In genomic region chr9:129343697-129344375, GRCh38 we compare ENCODE assay signal across 10 cellular contexts.
A peak's percentile ranks its signal among the peaks of the same experiment; 100 is the strongest.
DNase-seq lines count a peak whose midpoint lies in the region; ATAC-seq and TF ChIP-seq lines count a peak whose summit lies in the region.
"Had no signal": no experiment of that assay in that cellular context is flagged by ENCODE, and none has a peak within 500 bp of the region (broad histone marks: within the 10 kb centered on the region; RNA-seq: fewer than 3 reads in every experiment).

No MANE protein-coding gene starts in this region.

- no peak for TF ChIP-seq RAD21 in SK-N-SH (IDR thresholded peaks at IDR 0.05; ENCODE audit: low read length)

- POLR2A ChIA-PET in SK-N-SH (lab: Yijun Ruan, JAX) = no interaction called here

- H2AFZ ChIP-seq in SK-N-SH (ENCODE audit: low read depth) = no peak overlapping the region

- H3K9me2 ChIP-seq in SK-N-SH = no peaks in the 10 kb centered on the region

- H3K9ac ChIP-seq in duodenal mucosa (ENCODE audit: low read depth in 1 of 2, low read length in 2 of 2) (no peak overlapping the region), SK-N-SH (no peak overlapping the region)

- no peaks in the 10 kb centered on the region for H3K36me3 ChIP-seq in duodenal mucosa (ENCODE audit: control insufficient read depth in 1 of 2, insufficient read depth in 2 of 2, low read length in 2 of 2)
- no peaks in the 10 kb centered on the region for H3K36me3 ChIP-seq in lower lobe of right lung
- no peaks in the 10 kb centered on the region for H3K36me3 ChIP-seq in suprapubic skin
- no peaks in the 10 kb centered on the region for H3K36me3 ChIP-seq in SK-N-SH (replicated peaks in 1 of 2; ENCODE audit: control insufficient read depth in 1 of 2, insufficient read depth in 2 of 2, low read length in 1 of 2)

- peak; percentile 92 for DNase-seq in NB4 (ENCODE audit: low read depth)
- DNase-seq in lower lobe of right lung = peak; percentile 91
- peak in 1 of 2 donors; percentile 88 for DNase-seq in suprapubic skin (ENCODE audit: low spot score in 2 of 2)
- no peak for DNase-seq in middle frontal gyrus (ENCODE audit: extremely low spot score, low spot score)
- no peak for DNase-seq in SK-N-SH
- DNase-seq: naive B cell, NCI-H146 had no signal

- WGBS in suprapubic skin = 72% methylated on average over 15 of the region's 20 CpGs
- WGBS in SK-N-SH (ENCODE audit: low lambda C conversion rate) = 87% methylated on average over 16 of the region's 20 CpGs

- TF ChIP-seq POLR2A in NB4 (IDR thresholded peaks at IDR 0.05; ENCODE audit: extremely low read depth, insufficient read length) = no peak
- TF ChIP-seq POLR2A in suprapubic skin (IDR thresholded peaks at IDR 0.05) = no peak

- TF ChIP-seq EP300 in suprapubic skin (IDR thresholded peaks at IDR 0.05) (no peak), SK-N-SH (IDR thresholded peaks at IDR 0.05; ENCODE audit: borderline replicate concordance in 1 of 2, low read depth in 1 of 2, low read length in 1 of 2) (no peak)

- H3K4me1 ChIP-seq in duodenal mucosa (ENCODE audit: control insufficient read depth in 1 of 2, insufficient read depth in 2 of 2, low read length in 2 of 2) = no peaks in the 10 kb centered on the region
- H3K4me1 ChIP-seq in lower lobe of right lung = peaks cover 22% of the 10 kb centered on the region
- peaks cover 22% of the 10 kb centered on the region for H3K4me1 ChIP-seq in suprapubic skin
- no peaks in the 10 kb centered on the region for H3K4me1 ChIP-seq in SK-N-SH (ENCODE audit: control insufficient read depth in 1 of 2, insufficient read depth in 2 of 2, low read depth in 1 of 2, low read length in 1 of 2)

- CTCF ChIA-PET in SK-N-SH (lab: Yijun Ruan, JAX) = interaction anchor here (1.3 kb wide), 1 partner anchor 170 kb away, joined by 3 read pairs; no protein-coding TSS in a partner anchor

- no peak for TF ChIP-seq CTCF in NB4 (IDR thresholded peaks at IDR 0.05; ENCODE audit: low read depth, low read length)
- TF ChIP-seq CTCF in lower lobe of right lung (IDR thresholded peaks at IDR 0.05) = no peak
- TF ChIP-seq CTCF in suprapubic skin (IDR thresholded peaks at IDR 0.05) = no peak
- TF ChIP-seq CTCF in SK-N-SH (IDR thresholded peaks at IDR 0.05) = no peak

- no peak overlapping the region for H3K4me2 ChIP-seq in SK-N-SH

- H3F3A ChIP-seq in SK-N-SH (replicated peaks; ENCODE audit: insufficient read depth) = no peaks in the 10 kb centered on the region

- no peaks in the 10 kb centered on the region for H4K20me1 ChIP-seq in SK-N-SH (ENCODE audit: insufficient read depth)

- intact Hi-C loops in lower lobe of right lung (cut with DNase I) = no loop called here

- H3K27me3 ChIP-seq in duodenal mucosa (ENCODE audit: control insufficient read depth in 1 of 2, insufficient read depth in 2 of 2, low read length in 2 of 2) (no peaks in the 10 kb centered on the region), lower lobe of right lung (ENCODE audit: low read depth) (no peaks in the 10 kb centered on the region), suprapubic skin (no peaks in the 10 kb centered on the region), SK-N-SH (ENCODE audit: insufficient read depth) (no peaks in the 10 kb centered on the region)

- peak; percentile 81 to 86 for ATAC-seq in lower lobe of right lung
- no peak for ATAC-seq in GM21528 (IDR thresholded peaks at IDR 0.05; ENCODE audit: low FRiP score, unreplicated experiment)
- no peak for ATAC-seq in HG02623 (IDR thresholded peaks at IDR 0.05; ENCODE audit: unreplicated experiment)

- H3K27ac ChIP-seq in duodenal mucosa (ENCODE audit: low read depth, low read length) = peak overlapping the region; percentile 26
- H3K27ac ChIP-seq in lower lobe of right lung = peak overlapping the region; percentile 78
- peak overlapping the region; percentile 64 for H3K27ac ChIP-seq in suprapubic skin
- H3K27ac ChIP-seq in SK-N-SH (ENCODE audit: low read depth in 2 of 2, low read length in 1 of 2) = no peak overlapping the region

- no peaks in the 10 kb centered on the region for H3K9me3 ChIP-seq in duodenal mucosa (ENCODE audit: control insufficient read depth in 1 of 2, low read length in 2 of 2)
- H3K9me3 ChIP-seq in lower lobe of right lung = no peaks in the 10 kb centered on the region
- H3K9me3 ChIP-seq in suprapubic skin = no peaks in the 10 kb centered on the region
- H3K9me3 ChIP-seq in SK-N-SH = no peaks in the 10 kb centered on the region

- no peaks in the 10 kb centered on the region for H3K79me2 ChIP-seq in SK-N-SH (ENCODE audit: insufficient read depth)

- no peak overlapping the region for H3K4me3 ChIP-seq in NB4 (ENCODE audit: low read depth, low read length)
- H3K4me3 ChIP-seq in duodenal mucosa (ENCODE audit: low read depth in 1 of 2, low read length in 2 of 2) = no peak overlapping the region
- no peak overlapping the region for H3K4me3 ChIP-seq in lower lobe of right lung
- H3K4me3 ChIP-seq in suprapubic skin = no peak overlapping the region
- no peak overlapping the region for H3K4me3 ChIP-seq in SK-N-SH (ENCODE audit: low read depth in 2 of 2, low read length in 1 of 2)

TF ChIP-seq in SK-N-SH, 30 proteins besides CTCF, POLR2A, EP300 and RAD21:
- TF ChIP-seq GATA2 (CRISPR knock-in tag; IDR thresholded peaks at IDR 0.05) (no peak), SMC3 (IDR thresholded peaks at IDR 0.05; ENCODE audit: low read depth, low read length) (no peak), YY1 (IDR thresholded peaks at IDR 0.05; ENCODE audit: low read depth) (no peak), TAF1 (IDR thresholded peaks at IDR 0.05; ENCODE audit: borderline replicate concordance, low read depth, low read length) (no peak), TCF12 (IDR thresholded peaks at IDR 0.05) (no peak), TEAD4 (IDR thresholded peaks at IDR 0.05; ENCODE audit: borderline replicate concordance, insufficient read depth) (no peak), EZH2phosphoT487 (IDR thresholded peaks at IDR 0.05; ENCODE audit: borderline replicate concordance, low read depth) (no peak), NFIC (IDR thresholded peaks at IDR 0.05; ENCODE audit: borderline replicate concordance) (no peak), REST (IDR thresholded peaks at IDR 0.05; ENCODE audit: low read depth, low read length) (no peak), MXI1 (IDR thresholded peaks at IDR 0.05; ENCODE audit: low read depth, low read length) (no peak), FOXM1 (IDR thresholded peaks at IDR 0.05; ENCODE audit: low read depth) (no peak), POLR2AphosphoS5 (IDR thresholded peaks at IDR 0.05; ENCODE audit: low read depth, low read length) (no peak)

Comparison
In these comparisons a context has a peak if more than half of its experiments do, and no peak if none do; other contexts are left out.
1. DNase-seq: peak in NB4 (single experiment) and lower lobe of right lung (single experiment); none in middle frontal gyrus (single experiment) and SK-N-SH (single experiment).
2. H3K27ac ChIP-seq: peak in duodenal mucosa (single experiment), lower lobe of right lung (single experiment) and suprapubic skin (single experiment); none in SK-N-SH (0 of 2).
3. ATAC-seq: peak in lower lobe of right lung (2 of 2); none in GM21528 (single experiment) and HG02623 (single experiment).